In genomic region chr1:53470155-53470554, GRCh38 we compare ENCODE assay signal across 8 cellular contexts.
A peak's percentile ranks its signal among the peaks of the same experiment; 100 is the strongest.
DNase-seq lines count a peak whose midpoint lies in the region; ATAC-seq and TF ChIP-seq lines count a peak whose summit lies in the region.

No MANE protein-coding gene starts in this region.

- ATAC-seq in GM21526 (IDR thresholded peaks at IDR 0.05; ENCODE audit: low FRiP score, unreplicated experiment) (no peak), HG03469 (IDR thresholded peaks at IDR 0.05; ENCODE audit: unreplicated experiment) (no peak), GM21619 (IDR thresholded peaks at IDR 0.05; ENCODE audit: unreplicated experiment) (no peak)

- DNase-seq in HFF-Myc (ENCODE audit: extremely low read depth, low read depth) (no peak), cardiac fibroblast (ENCODE audit: low read depth in 2 of 2) (peak; percentile 66 to 81), kidney glomerular epithelial cell (lab: John Stamatoyannopoulos, UW) (peak; percentile 12), superior temporal gyrus (ENCODE audit: extremely low spot score) (peak; percentile 40)
- DNase-seq in stimulated activated CD4-positive, alpha-beta T cell treated with anti-CD3 and anti-CD28 coated beads, Interleukin-2, amount 100 ng/mL, for 24 hours: no peak

- H3K4me3 ChIP-seq in HFF-Myc (replicated peaks; ENCODE audit: low read depth, low read length): no peak overlapping the region
- no peak overlapping the region for H3K4me3 ChIP-seq in cardiac fibroblast (replicated peaks in 1 of 2; ENCODE audit: low read depth in 2 of 2, low read length in 2 of 2)

- TF ChIP-seq CTCF in HFF-Myc (IDR thresholded peaks at IDR 0.05; ENCODE audit: low read depth, low read length, missing control alignments): peak; percentile 50
- peak; percentile 55 for TF ChIP-seq CTCF in cardiac fibroblast (IDR thresholded peaks at IDR 0.05; ENCODE audit: low read depth, low read length)

Comparison
In these comparisons a context has a peak if more than half of its experiments do, and no peak if none do; other contexts are left out.
1. DNase-seq: peak in cardiac fibroblast (2 of 2), kidney glomerular epithelial cell (single experiment) and superior temporal gyrus (single experiment); none in HFF-Myc (single experiment) and stimulated activated CD4-positive, alpha-beta T cell treated with anti-CD3 and anti-CD28 coated beads, Interleukin-2, amount 100 ng/mL, for 24 hours (0 of 2).